17 cellular contexts compared by ENCODE assay signal in the genomic region with DNA sequence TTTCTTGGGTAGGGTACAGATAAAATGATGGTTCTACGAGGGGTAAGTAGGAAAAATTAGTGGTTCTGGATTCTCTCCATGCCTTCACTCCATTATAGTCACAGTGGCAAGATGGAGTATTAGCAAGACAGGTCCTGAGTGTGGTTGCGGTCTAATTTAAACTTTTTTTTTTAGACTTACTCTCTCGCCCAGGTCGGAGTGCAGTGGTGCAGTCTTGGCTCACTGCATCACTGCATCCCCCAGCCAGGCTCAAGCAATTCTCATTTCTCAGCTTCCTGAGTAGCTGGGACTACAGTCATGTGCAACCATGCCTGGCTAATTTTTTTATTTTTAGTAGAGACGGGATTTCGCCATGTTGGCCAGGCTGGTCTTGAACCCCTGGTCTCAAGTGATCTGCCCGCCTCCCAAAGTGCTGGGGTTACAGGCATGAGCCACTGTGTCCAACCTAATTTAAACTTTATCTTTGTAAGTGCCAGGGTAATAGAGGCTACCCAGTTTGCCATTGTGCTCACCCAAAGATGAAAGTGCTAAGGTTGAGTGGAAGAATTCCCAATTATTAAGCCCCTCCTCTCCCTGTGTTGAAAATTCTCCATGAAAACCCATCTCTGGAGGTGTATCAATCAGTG. TPM values are rescaled to one million over a fixed set of nuclear protein-coding genes. Genes with fewer than 3 reads are reported as not detected.
DNase-seq lines count a peak whose midpoint lies in the region; ATAC-seq and TF ChIP-seq lines count a peak whose summit lies in the region.
"Had no signal": no experiment of that assay in that cellular context is flagged by ENCODE, and none has a peak within 500 bp of the region (broad histone marks: within the 10 kb centered on the region; RNA-seq: fewer than 3 reads in every experiment).

No MANE protein-coding gene starts in this region.

- in situ Hi-C loops in GM13976 (cut with MboI; ENCODE audit: low sequenced_read_pairs, unreplicated experiment) = loop anchor here (25.0 kb wide), 1 partner anchor 600 kb away; no protein-coding TSS in a partner anchor

- H4K91ac ChIP-seq in trophoblast cell (ENCODE audit: low read depth, low read length) = no peak overlapping the region

- no peak for TF ChIP-seq CTCF in GM13976 (IDR thresholded peaks at IDR 0.05; ENCODE audit: borderline replicate concordance, control extremely low read depth, extremely low read depth, insufficient read depth, missing control alignments)

- H3K27me3 ChIP-seq in trophoblast cell (ENCODE audit: insufficient read depth, low read length) = no peaks in the 10 kb centered on the region
- H3K27me3 ChIP-seq: thyroid gland had no signal

- H3K14ac ChIP-seq in trophoblast cell (ENCODE audit: low read length) = no peak overlapping the region

- no peak overlapping the region for H3K4me3 ChIP-seq in trophoblast cell (ENCODE audit: low read depth, low read length)
- H3K4me3 ChIP-seq: thyroid gland had no signal

- no peaks in the 10 kb centered on the region for H3K4me1 ChIP-seq in trophoblast cell (ENCODE audit: control insufficient read depth in 1 of 2, insufficient read depth in 2 of 2, low read length in 2 of 2)
- H3K4me1 ChIP-seq: thyroid gland had no signal

- H2AFZ ChIP-seq in trophoblast cell (ENCODE audit: insufficient read depth, low read length, poor library complexity) = no peak overlapping the region

- no peak overlapping the region for H2BK12ac ChIP-seq in trophoblast cell (ENCODE audit: low read length)

- H3K79me2 ChIP-seq in trophoblast cell (ENCODE audit: control insufficient read depth, insufficient read depth, low read length, poor library complexity) = no peaks in the 10 kb centered on the region

- H3K18ac ChIP-seq in trophoblast cell (ENCODE audit: low read length) = no peak overlapping the region

- H3K27ac Mint-ChIP-seq in memory B cell = peak overlapping the region; percentile 25
- H3K27ac Mint-ChIP-seq: activated naive CD4-positive, alpha-beta T cell treated with anti-CD3 and anti-CD28 coated beads, Interleukin-2, amount 50 U/mL, for 24 hours; CD4-positive, alpha-beta T cell had no signal

- H4K8ac ChIP-seq in trophoblast cell (ENCODE audit: low read depth, low read length) = no peak overlapping the region

- no peak overlapping the region for H2BK5ac ChIP-seq in trophoblast cell (ENCODE audit: low read depth, low read length, poor library complexity)

- no peak overlapping the region for H3K4me2 ChIP-seq in trophoblast cell (ENCODE audit: low read length)

- no peak overlapping the region for H2AK5ac ChIP-seq in trophoblast cell (ENCODE audit: low read length)

- no peak overlapping the region for H4K12ac ChIP-seq in trophoblast cell (ENCODE audit: low read depth, low read length)

- no peaks in the 10 kb centered on the region for H3K9me3 ChIP-seq in trophoblast cell (ENCODE audit: insufficient read depth, low read depth, low read length)
- H3K9me3 ChIP-seq: thyroid gland had no signal

- peak overlapping the region; percentile 37 for H3K4me3 Mint-ChIP-seq in memory B cell
- H3K4me3 Mint-ChIP-seq: activated naive CD4-positive, alpha-beta T cell treated with anti-CD3 and anti-CD28 coated beads, Interleukin-2, amount 50 U/mL, for 24 hours; CD4-positive, alpha-beta T cell had no signal

- no peak overlapping the region for H3K9ac ChIP-seq in trophoblast cell (ENCODE audit: low read length)

- ATAC-seq in GM18870 (IDR thresholded peaks at IDR 0.05; ENCODE audit: unreplicated experiment) (peak; percentile 88), GM21576 (IDR thresholded peaks at IDR 0.05; ENCODE audit: unreplicated experiment) (peak; percentile 89), HG03095 (IDR thresholded peaks at IDR 0.05; ENCODE audit: unreplicated experiment) (peak; percentile 94), memory B cell (ENCODE audit: low read depth) (peak; percentile 79)

- DNase-seq in memory B cell (ENCODE audit: low spot score in 2 of 2) (no peak), trophoblast cell (no peak), GM13976 (ENCODE audit: low spot score) (no peak), glomerular visceral epithelial cell (ENCODE audit: extremely low spot score) (no peak), EL (no peak)
- DNase-seq: caudate nucleus; CD4-positive, alpha-beta T cell; hippocampal formation; mammary epithelial cell; MV-4-11; NCI-H524; T-helper 9 cell; thyroid gland had no signal

- no CpG with 5 or more reads among the region's 7 CpGs for WGBS in trophoblast cell (ENCODE audit: extremely low coverage, insufficient coverage, insufficient read length)

- no peak overlapping the region for H3K4ac ChIP-seq in trophoblast cell (ENCODE audit: low read depth, low read length)

- no peaks in the 10 kb centered on the region for H3K27me3 Mint-ChIP-seq in memory B cell
- H3K27me3 Mint-ChIP-seq: activated naive CD4-positive, alpha-beta T cell treated with anti-CD3 and anti-CD28 coated beads, Interleukin-2, amount 50 U/mL, for 24 hours; CD4-positive, alpha-beta T cell had no signal

- no peaks in the 10 kb centered on the region for H3K36me3 ChIP-seq in trophoblast cell (ENCODE audit: control insufficient read depth in 1 of 2, insufficient read depth in 2 of 2, low read length in 2 of 2)
- H3K36me3 ChIP-seq: thyroid gland had no signal

- H3K4me1 Mint-ChIP-seq in memory B cell = peaks cover 16% of the 10 kb centered on the region

- H3K9me3 Mint-ChIP-seq in memory B cell = no peaks in the 10 kb centered on the region
- H3K9me3 Mint-ChIP-seq: activated naive CD4-positive, alpha-beta T cell treated with anti-CD3 and anti-CD28 coated beads, Interleukin-2, amount 50 U/mL, for 24 hours; CD4-positive, alpha-beta T cell had no signal

- H3K27ac ChIP-seq in trophoblast cell (ENCODE audit: low read depth, low read length) = no peak overlapping the region
- H3K27ac ChIP-seq: thyroid gland had no signal

- H2BK120ac ChIP-seq in trophoblast cell (ENCODE audit: insufficient read depth, low read length, poor library complexity) = no peak overlapping the region

- H3K79me1 ChIP-seq in trophoblast cell (ENCODE audit: low read length) = no peaks in the 10 kb centered on the region

- no peak overlapping the region for H3K23ac ChIP-seq in trophoblast cell (ENCODE audit: low read length)

- H3K36me3 Mint-ChIP-seq in memory B cell = peaks cover 11% of the 10 kb centered on the region

RNA-seq across cellular contexts. Expression of a gene that starts 30.4 kb away (rescaled TPM):
- polyA plus RNA-seq in trophoblast cell (2013) = 3.1 and 3.5 TPM in 2 replicates
